10 cellular contexts compared by ENCODE assay signal in the genomic region with DNA sequence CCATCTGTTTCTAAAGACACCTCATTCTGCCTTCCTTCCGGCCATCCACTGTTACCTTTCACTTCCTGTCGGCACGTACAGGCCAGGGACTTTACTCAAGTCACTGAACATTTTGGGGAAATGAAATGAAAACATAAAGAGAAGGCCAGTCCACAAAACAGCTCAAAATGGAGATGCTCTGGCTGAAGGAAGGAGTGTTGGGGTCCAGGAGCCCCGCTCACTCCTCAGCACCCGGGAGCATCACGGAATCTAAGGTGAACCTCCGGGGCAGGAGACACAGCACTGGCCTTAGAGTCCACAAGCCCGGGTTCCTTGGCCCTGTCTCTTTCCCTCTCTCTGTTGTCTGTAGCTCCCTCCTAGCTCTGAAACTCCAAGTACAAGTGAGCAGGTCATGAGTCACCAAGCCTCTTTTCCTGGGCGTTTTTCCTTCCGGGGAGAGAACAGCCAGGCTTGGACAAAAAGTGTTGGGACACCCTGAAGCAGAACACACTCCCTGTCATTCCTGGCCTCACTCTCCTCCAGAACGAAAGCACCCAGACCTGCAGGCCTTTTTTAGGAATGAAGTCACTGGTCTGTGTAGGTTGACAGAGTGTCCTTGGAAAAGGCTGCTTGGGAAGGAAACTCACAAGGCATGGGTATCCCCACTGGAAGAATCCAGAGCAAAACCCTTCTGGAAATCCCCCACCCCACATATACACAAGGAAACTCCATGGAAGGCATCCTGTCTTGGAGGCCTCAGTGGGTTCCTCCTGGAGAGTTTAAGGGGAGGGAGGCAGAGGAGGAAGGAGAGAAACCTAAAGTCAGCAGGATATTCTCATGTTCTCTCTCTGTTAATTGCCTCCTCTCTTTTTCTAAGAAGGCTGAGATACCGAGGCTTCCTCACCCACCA.
DNase-seq lines count a peak whose midpoint lies in the region; ATAC-seq and TF ChIP-seq lines count a peak whose summit lies in the region.
"Had no signal": no experiment of that assay in that cellular context is flagged by ENCODE, and none has a peak within 500 bp of the region (broad histone marks: within the 10 kb centered on the region; RNA-seq: fewer than 3 reads in every experiment).

No MANE protein-coding gene starts in this region.

- H3F3A ChIP-seq in PC-9 (ENCODE audit: insufficient read depth, low read depth): peaks cover 62% of the 10 kb centered on the region

- H3K36me3 ChIP-seq in PC-9 (ENCODE audit: low read depth): peaks cover 46% of the 10 kb centered on the region
- H3K36me3 ChIP-seq in esophagus (ENCODE audit: control insufficient read depth in 2 of 2, insufficient read depth in 2 of 2, low read length in 1 of 2): no peaks in the 10 kb centered on the region

- H3K9me3 Mint-ChIP-seq in neural crest cell: peaks cover 3% of the 10 kb centered on the region
- H3K9me3 Mint-ChIP-seq in natural killer cell: no peaks in the 10 kb centered on the region
- H3K9me3 Mint-ChIP-seq: CD4-positive, alpha-beta T cell had no signal

- H3K27ac ChIP-seq in PC-9 (peak overlapping the region; percentile 96), esophagus (ENCODE audit: low read depth in 2 of 2, low read length in 1 of 2) (peak overlapping the region; percentile 98 to 100)

- H3K4me3 ChIP-seq in PC-9: 0 out of 2 replicates have a peak overlapping the region, but pooled peaks have one; percentile 11
- H3K4me3 ChIP-seq in esophagus (ENCODE audit: low read depth in 1 of 2, low read length in 2 of 2): no peak overlapping the region

- in situ Hi-C loops in ACHN (cut with HindIII; ENCODE audit: low pct_ligation_motif_present, low pct_unique_long_range_greater_than_20kb, low sequenced_read_pairs): no loop called here

- H3K27me3 Mint-ChIP-seq in neural crest cell (ENCODE audit: low read depth): no peaks in the 10 kb centered on the region
- no peaks in the 10 kb centered on the region for H3K27me3 Mint-ChIP-seq in natural killer cell (ENCODE audit: low read depth in 2 of 2)
- H3K27me3 Mint-ChIP-seq: CD4-positive, alpha-beta T cell had no signal

- H3K4me1 ChIP-seq in PC-9 (replicated peaks; ENCODE audit: insufficient read depth) (peaks cover 65% of the 10 kb centered on the region), esophagus (ENCODE audit: control insufficient read depth in 2 of 2, insufficient read depth in 2 of 2, low read length in 1 of 2) (peaks cover 9 to 34% of the 10 kb centered on the region in 2 donors)

- ATAC-seq in natural killer cell (no peak), GM21526 (IDR thresholded peaks at IDR 0.05; ENCODE audit: low FRiP score, unreplicated experiment) (no peak)
- ATAC-seq: activated CD4-positive, CD25-positive, alpha-beta regulatory T cell treated with anti-CD3 and anti-CD28 coated beads, Interleukin-2, amount 50 U/mL, for 24 hours had no signal

- POLR2A ChIA-PET in PC-9 (lab: Charles Lee; ENCODE audit: unreplicated experiment): interaction anchor here (0.5 to 1.0 kb wide), 12 partner anchors 12 to 245 kb away, joined by 3 to 14 read pairs (median 4); partner anchors contain the start of gene ZFP36L1

- DNase-seq in ACHN: peak; percentile 59
- peak; percentile 78 to 94 for DNase-seq in PC-9
- no peak for DNase-seq in neural crest cell (ENCODE audit: low read depth, low spot score)
- DNase-seq in NCI-H69 (lab: John Stamatoyannopoulos, UW): no peak
- no peak for DNase-seq in natural killer cell
- no peak for DNase-seq in AML-193 (lab: John Stamatoyannopoulos, UW)
- DNase-seq: CD4-positive, alpha-beta T cell had no signal

- H3K9me3 ChIP-seq in PC-9 (ENCODE audit: insufficient read depth, low read depth) (peaks cover 7% of the 10 kb centered on the region; the same call in 1 of the 2 replicates), esophagus (ENCODE audit: control insufficient read depth in 2 of 2, insufficient read depth in 1 of 2, low read depth in 1 of 2, low read length in 1 of 2) (no peaks in the 10 kb centered on the region)

- H3K27me3 ChIP-seq in PC-9 (ENCODE audit: insufficient read depth, low read depth): no peaks in the 10 kb centered on the region
- no peaks in the 10 kb centered on the region for H3K27me3 ChIP-seq in esophagus (ENCODE audit: control insufficient read depth in 1 of 2, insufficient read depth in 2 of 2, low read length in 2 of 2)

- H3K79me2 ChIP-seq in PC-9 (ENCODE audit: low read depth): peaks cover 42% of the 10 kb centered on the region

- H3K36me3 Mint-ChIP-seq in neural crest cell (ENCODE audit: low read depth) (peaks cover 2% of the 10 kb centered on the region), natural killer cell (no peaks in the 10 kb centered on the region)

- peak overlapping the region; percentile 99 for H3K27ac Mint-ChIP-seq in neural crest cell (ENCODE audit: unreplicated experiment)
- no peak overlapping the region for H3K27ac Mint-ChIP-seq in natural killer cell
- H3K27ac Mint-ChIP-seq: CD4-positive, alpha-beta T cell had no signal

- H3K4me2 ChIP-seq in PC-9: peak overlapping the region; percentile 63

- H3K4me3 Mint-ChIP-seq in neural crest cell (peak overlapping the region; percentile 20), natural killer cell (no peak overlapping the region)
- H3K4me3 Mint-ChIP-seq: CD4-positive, alpha-beta T cell had no signal

- intact Hi-C loops in PC-9 (cut with micrococcal nuclease; ENCODE audit: unreplicated experiment) (loop anchor here (1.0 to 10.0 kb wide), 10 partner anchors 20 to 403 kb away; no protein-coding TSS in a partner anchor), natural killer cell (cut with micrococcal nuclease) (no loop called here)

- no peaks in the 10 kb centered on the region for H4K20me1 ChIP-seq in PC-9 (ENCODE audit: insufficient read depth)

- H3K4me1 Mint-ChIP-seq in neural crest cell: peaks cover 90% of the 10 kb centered on the region
- H3K4me1 Mint-ChIP-seq in natural killer cell: peaks cover 0 to 5% of the 10 kb centered on the region in 2 donors

- WGBS in esophagus, 2 donors: 43 to 67% methylated on average over 12 of the region's 12 CpGs

- BruUV-seq in PC-9 (replicated peaks; lab: Mats Ljungman, UMichigan): TSS peak; percentile 76

- H3K9me2 ChIP-seq in PC-9 (ENCODE audit: insufficient read depth): no peaks in the 10 kb centered on the region

- TF ChIP-seq CTCF in PC-9 (conservative IDR thresholded peaks at IDR 0.05) (no peak), neural crest cell (conservative IDR thresholded peaks at IDR 0.05) (no peak), natural killer cell (IDR thresholded peaks at IDR 0.05) (no peak)

- 0 out of 2 replicates have a peak overlapping the region, but pooled peaks have one; percentile 1 for H2AFZ ChIP-seq in PC-9

- CTCF ChIA-PET in PC-9 (lab: Charles Lee): interaction anchor here (1.1 kb wide), 1 partner anchor 27 kb away, joined by 4 read pairs; no protein-coding TSS in a partner anchor

Comparison
In these comparisons a context has a peak if more than half of its experiments do, and no peak if none do; other contexts are left out.
1. DNase-seq: peak in ACHN (single experiment) and PC-9 (2 of 2); none in neural crest cell (single experiment), NCI-H69 (single experiment), natural killer cell (single experiment) and AML-193 (0 of 2).